Comparison of ENCODE assay signal across 8 cellular contexts in the genomic region with DNA sequence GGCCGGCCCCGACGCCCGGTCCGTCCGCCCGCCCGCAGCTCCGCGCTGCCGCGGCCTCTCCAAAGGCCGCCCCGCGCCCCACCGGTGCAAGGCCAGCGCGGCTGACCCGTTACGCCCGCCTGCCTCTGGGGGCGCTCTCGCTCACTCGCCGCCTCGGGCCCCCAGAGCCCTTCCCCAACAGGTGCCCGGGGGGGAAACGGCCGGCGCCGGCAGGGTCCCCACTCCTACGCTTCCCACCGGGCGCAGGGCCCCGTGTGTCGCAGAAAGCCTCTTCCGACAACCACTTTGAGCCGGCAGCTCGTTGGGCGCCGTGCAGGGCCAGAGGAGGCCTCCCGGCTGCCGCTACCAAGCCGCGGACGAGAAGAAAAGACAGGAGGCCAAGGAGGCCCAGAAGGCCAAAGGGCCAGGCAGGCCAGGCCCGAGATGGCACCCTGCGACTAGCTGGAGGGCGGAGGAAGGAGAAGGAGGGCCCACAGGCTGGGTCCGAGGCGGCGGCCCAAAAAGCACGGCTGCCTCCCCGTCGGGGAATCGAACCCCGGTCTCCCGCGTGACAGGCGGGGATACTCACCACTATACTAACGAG.
DNase-seq lines count a peak whose midpoint lies in the region; ATAC-seq and TF ChIP-seq lines count a peak whose summit lies in the region.

No MANE protein-coding gene starts in this region.

- WGBS in right lobe of liver (ENCODE audit: insufficient coverage, low coverage, low lambda C conversion rate, missing lambda C conversion rate), result no CpG with 5 or more reads among the region's 61 CpGs

- POLR2A ChIA-PET in HCT116 (lab: Charles Lee), result interaction anchor here (0.6 to 1.0 kb wide), 2 partner anchors 12 to 38 kb away, joined by 4 read pairs; no protein-coding TSS in a partner anchor

- TF ChIP-seq POLR2A in HCT116 (IDR thresholded peaks at IDR 0.05; ENCODE audit: borderline replicate concordance, extremely low read depth, insufficient read depth, insufficient read length) (no peak), right lobe of liver (IDR thresholded peaks at IDR 0.05) (no peak)

- peaks cover 12 to 32% (median 22%) of the 10 kb centered on the region in 11 experiments for H3K27me3 ChIP-seq in BLaER1 treated with 17β-estradiol and CSF1 and Interleukin-3, amounts not matched to agents 10 nM and 100 nM
- H3K27me3 ChIP-seq in HCT116 (ENCODE audit: insufficient read depth, low read length) (no peaks in the 10 kb centered on the region), right lobe of liver (peaks cover 0 to 3% of the 10 kb centered on the region in 2 donors)

- intact Hi-C loops in HCT116 (cut with micrococcal nuclease) (no loop called here), right lobe of liver (cut with DNase I) (no loop called here)

- H3K4me3 ChIP-seq in BLaER1 treated with 17β-estradiol and CSF1 and Interleukin-3, amounts not matched to agents 10 nM and 100 nM, result peak overlapping the region; percentile 61 to 76 (median 70)
- H3K4me3 ChIP-seq in HCT116 (replicated peaks in 1 of 2; ENCODE audit: low read depth in 1 of 2, low read length in 2 of 2), result peak overlapping the region; percentile 51 to 64
- peak overlapping the region; percentile 41 to 48 (median 48) for H3K4me3 ChIP-seq in right lobe of liver

- no TSS peak for BruUV-seq in HCT116 (replicated peaks; lab: Mats Ljungman, UMichigan)

- RAD21 ChIA-PET in HCT116 (lab: Charles Lee; ENCODE audit: low non-redundant PET in 1 of 2, low total read pairs in 2 of 2, uncharacterized antibody in 2 of 2, unreplicated experiment in 2 of 2), result no interaction called here

- TF ChIP-seq RAD21 in HCT116 (IDR thresholded peaks at IDR 0.05; ENCODE audit: low read depth), result peak; percentile 33; the same call in 1 of the 2 replicates

- H3K9ac ChIP-seq in BLaER1 treated with 17β-estradiol and CSF1 and Interleukin-3, amounts not matched to agents 10 nM and 100 nM, result peak overlapping the region; percentile 71 to 89 (median 77)
- peak overlapping the region; percentile 66 for H3K9ac ChIP-seq in HCT116 (ENCODE audit: low read length)

- ATAC-seq in HCT116, result peak; percentile 56
- ATAC-seq in right lobe of liver, result peak in 3 of 4 donors; percentile 22 to 62 (median 54)

- peak overlapping the region; percentile 78 for H2AFZ ChIP-seq in HCT116 (ENCODE audit: low read depth, low read length, poor library complexity, severe bottlenecking)

- H3K9me2 ChIP-seq in HCT116 (ENCODE audit: insufficient read depth), result no peaks in the 10 kb centered on the region

- H3K9me3 ChIP-seq in BLaER1 treated with 17β-estradiol and CSF1 and Interleukin-3, amounts not matched to agents 10 nM and 100 nM (replicated peaks in 1 of 11), result peaks cover 0 to 9% (median 4%) of the 10 kb centered on the region in 11 experiments; a peak in 10 of 22 replicates
- no peaks in the 10 kb centered on the region for H3K9me3 ChIP-seq in HCT116 (ENCODE audit: control insufficient read depth in 1 of 2, insufficient read depth in 1 of 2, low read depth in 1 of 2, low read length in 2 of 2)
- H3K9me3 ChIP-seq in right lobe of liver, result no peaks in the 10 kb centered on the region

- H3K36me3 ChIP-seq in BLaER1 treated with 17β-estradiol and CSF1 and Interleukin-3, amounts not matched to agents 10 nM and 100 nM, result no peaks in the 10 kb centered on the region
- no peaks in the 10 kb centered on the region for H3K36me3 ChIP-seq in HCT116 (ENCODE audit: control insufficient read depth in 1 of 2, insufficient read depth in 2 of 2, low read length in 2 of 2)
- no peaks in the 10 kb centered on the region for H3K36me3 ChIP-seq in right lobe of liver

- H3K27ac ChIP-seq in BLaER1 treated with 17β-estradiol and CSF1 and Interleukin-3, amounts not matched to agents 10 nM and 100 nM, result peak overlapping the region; percentile 40 to 79 (median 70); a peak in 20 of 22 replicates
- H3K27ac ChIP-seq in HCT116 (ENCODE audit: low read depth, low read length) (peak overlapping the region; percentile 88), right lobe of liver (no peak overlapping the region)

- no peaks in the 10 kb centered on the region for H3K79me2 ChIP-seq in HCT116 (ENCODE audit: insufficient read depth, low read length)

- TF ChIP-seq CTCF in HCT116 (IDR thresholded peaks at IDR 0.05 in 2 of 3, conservative IDR thresholded peaks at IDR 0.05 in 1 of 3; ENCODE audit: borderline replicate concordance in 1 of 3, insufficient read depth in 1 of 3, low read depth in 2 of 3, low read length in 2 of 3) (peak; percentile 33 to 72 (median 56); a peak in 5 of 6 replicates), right lobe of liver (IDR thresholded peaks at IDR 0.05) (peak; percentile 30 to 49 (median 44))

- peaks cover 6 to 11% (median 8%) of the 10 kb centered on the region in 10 experiments for H3K4me1 ChIP-seq in BLaER1 treated with 17β-estradiol and CSF1 and Interleukin-3, amounts not matched to agents 10 nM and 100 nM
- H3K4me1 ChIP-seq in HCT116 (ENCODE audit: control insufficient read depth in 1 of 2, insufficient read depth in 2 of 2, low read length in 2 of 2), result peaks cover 4 to 11% of the 10 kb centered on the region in 2 experiments; a peak in 3 of 4 replicates
- H3K4me1 ChIP-seq in right lobe of liver, result no peaks in the 10 kb centered on the region

- CTCF ChIA-PET in HCT116 (lab: Charles Lee), result interaction anchor here (0.6 to 1.6 kb wide), 7 partner anchors 12 to 242 kb away, joined by 3 to 20 read pairs (median 4); a partner anchor contains a TSS

- peak overlapping the region; percentile 75 to 97 (median 91) for H3K4me2 ChIP-seq in BLaER1 treated with 17β-estradiol and CSF1 and Interleukin-3, amounts not matched to agents 10 nM and 100 nM
- H3K4me2 ChIP-seq in HCT116 (ENCODE audit: low read length), result peak overlapping the region; percentile 92

- DNase-seq in HCT116 (ENCODE audit: low read depth, low spot score), result no peak
- DNase-seq in T-helper 1 cell, result peak; percentile 6 to 81 (median 22)
- peak; percentile 34 for DNase-seq in cerebellum (ENCODE audit: low spot score)
- DNase-seq in right lobe of liver, result peak in 2 of 3 donors; percentile 46 to 58
- peak; percentile 10 for DNase-seq in stimulated activated CD8-positive, alpha-beta memory T cell treated with anti-CD3 and anti-CD28 coated beads, Interleukin-15, amount 100 ng/mL, for 1 hour (ENCODE audit: low read depth)
- DNase-seq in DMS53 (lab: John Stamatoyannopoulos, UW), result no peak
- DNase-seq in NCI-H2196 (lab: John Stamatoyannopoulos, UW; ENCODE audit: unreplicated experiment), result no peak

- H4K20me1 ChIP-seq in BLaER1 treated with 17β-estradiol and CSF1 and Interleukin-3, amounts not matched to agents 10 nM and 100 nM, result peaks cover 0 to 22% (median 0%) of the 10 kb centered on the region in 11 experiments; a peak in 3 of 22 replicates
- no peaks in the 10 kb centered on the region for H4K20me1 ChIP-seq in HCT116 (ENCODE audit: insufficient read depth)

TF ChIP-seq in HCT116, 20 proteins besides CTCF, POLR2A, EP300 and RAD21:
- TF ChIP-seq, protein P1, sequence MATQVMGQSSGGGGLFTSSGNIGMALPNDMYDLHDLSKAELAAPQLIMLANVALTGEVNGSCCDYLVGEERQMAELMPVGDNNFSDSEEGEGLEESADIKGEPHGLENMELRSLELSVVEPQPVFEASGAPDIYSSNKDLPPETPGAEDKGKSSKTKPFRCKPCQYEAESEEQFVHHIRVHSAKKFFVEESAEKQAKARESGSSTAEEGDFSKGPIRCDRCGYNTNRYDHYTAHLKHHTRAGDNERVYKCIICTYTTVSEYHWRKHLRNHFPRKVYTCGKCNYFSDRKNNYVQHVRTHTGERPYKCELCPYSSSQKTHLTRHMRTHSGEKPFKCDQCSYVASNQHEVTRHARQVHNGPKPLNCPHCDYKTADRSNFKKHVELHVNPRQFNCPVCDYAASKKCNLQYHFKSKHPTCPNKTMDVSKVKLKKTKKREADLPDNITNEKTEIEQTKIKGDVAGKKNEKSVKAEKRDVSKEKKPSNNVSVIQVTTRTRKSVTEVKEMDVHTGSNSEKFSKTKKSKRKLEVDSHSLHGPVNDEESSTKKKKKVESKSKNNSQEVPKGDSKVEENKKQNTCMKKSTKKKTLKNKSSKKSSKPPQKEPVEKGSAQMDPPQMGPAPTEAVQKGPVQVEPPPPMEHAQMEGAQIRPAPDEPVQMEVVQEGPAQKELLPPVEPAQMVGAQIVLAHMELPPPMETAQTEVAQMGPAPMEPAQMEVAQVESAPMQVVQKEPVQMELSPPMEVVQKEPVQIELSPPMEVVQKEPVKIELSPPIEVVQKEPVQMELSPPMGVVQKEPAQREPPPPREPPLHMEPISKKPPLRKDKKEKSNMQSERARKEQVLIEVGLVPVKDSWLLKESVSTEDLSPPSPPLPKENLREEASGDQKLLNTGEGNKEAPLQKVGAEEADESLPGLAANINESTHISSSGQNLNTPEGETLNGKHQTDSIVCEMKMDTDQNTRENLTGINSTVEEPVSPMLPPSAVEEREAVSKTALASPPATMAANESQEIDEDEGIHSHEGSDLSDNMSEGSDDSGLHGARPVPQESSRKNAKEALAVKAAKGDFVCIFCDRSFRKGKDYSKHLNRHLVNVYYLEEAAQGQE (IDR thresholded peaks at IDR 0.05; ENCODE audit: low read depth), result no peak
- TF ChIP-seq TCF7L2 (IDR thresholded peaks at IDR 0.05; ENCODE audit: borderline replicate concordance, extremely low read depth, insufficient read depth, insufficient read length) (peak; percentile 44), ZFX (IDR thresholded peaks at IDR 0.05) (peak; percentile 85)

Comparison
In these comparisons a context has a peak if more than half of its experiments do, and no peak if none do; other contexts are left out.
1. H3K27ac ChIP-seq: peak in BLaER1 treated with 17β-estradiol and CSF1 and Interleukin-3, amounts not matched to agents 10 nM and 100 nM (11 of 11) and HCT116 (single experiment); none in right lobe of liver (0 of 3).
2. DNase-seq: peak in T-helper 1 cell (5 of 5), cerebellum (single experiment), right lobe of liver (2 of 3) and stimulated activated CD8-positive, alpha-beta memory T cell treated with anti-CD3 and anti-CD28 coated beads, Interleukin-15, amount 100 ng/mL, for 1 hour (single experiment); none in HCT116 (single experiment), DMS53 (single experiment) and NCI-H2196 (single experiment).
3. Peak in every context shown above with its lines, with median percentiles within 50 percentile points of each other: H3K4me3 ChIP-seq.